23 cellular contexts compared by ENCODE assay signal in the genomic region with DNA sequence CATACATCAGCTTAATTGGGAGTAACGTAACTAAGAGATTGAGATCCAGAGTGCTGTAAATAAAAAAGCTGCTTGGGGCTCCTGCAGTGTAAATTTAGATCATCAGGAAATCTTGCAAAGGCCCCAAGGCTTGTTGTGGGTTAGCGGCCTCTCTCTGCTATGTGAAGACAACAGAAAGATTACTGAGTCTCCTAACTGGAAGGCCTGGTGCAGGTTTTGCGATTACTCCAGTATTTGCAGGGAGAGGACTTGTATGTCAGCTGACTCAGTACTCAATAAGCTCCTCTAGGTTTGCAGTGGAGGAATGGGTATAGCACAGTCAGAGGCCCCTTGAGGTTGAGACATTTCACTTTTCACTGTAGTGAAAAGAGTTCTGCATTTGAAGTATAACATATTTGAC.
DNase-seq lines count a peak whose midpoint lies in the region; ATAC-seq and TF ChIP-seq lines count a peak whose summit lies in the region.
"Had no signal": no experiment of that assay in that cellular context is flagged by ENCODE, and none has a peak within 500 bp of the region (broad histone marks: within the 10 kb centered on the region; RNA-seq: fewer than 3 reads in every experiment).

No MANE protein-coding gene starts in this region.

- peak overlapping the region; percentile 52 to 89 (median 85) for H3K27ac Mint-ChIP-seq in brain
- H3K27ac Mint-ChIP-seq: B cell; CD4-positive, CD25-positive, alpha-beta regulatory T cell had no signal

- no peaks in the 10 kb centered on the region for H3K27me3 ChIP-seq in HUES48 (ENCODE audit: control insufficient read depth, insufficient read depth, low read length)
- H3K27me3 ChIP-seq in mesendoderm (ENCODE audit: insufficient read depth, low read length, poor library complexity): no peaks in the 10 kb centered on the region
- no peaks in the 10 kb centered on the region for H3K27me3 ChIP-seq in foreskin keratinocyte
- no peaks in the 10 kb centered on the region for H3K27me3 ChIP-seq in brain microvascular endothelial cell (replicated peaks)
- H3K27me3 ChIP-seq: MG63, Peyer's patch, SJCRH30 had no signal

- H3K27ac ChIP-seq in HUES48 (ENCODE audit: low read depth, low read length): peak overlapping the region; percentile 25
- peak overlapping the region; percentile 45 for H3K27ac ChIP-seq in mesendoderm (ENCODE audit: low read depth, low read length)
- H3K27ac ChIP-seq in foreskin keratinocyte: no peak overlapping the region
- H3K27ac ChIP-seq in brain microvascular endothelial cell: no peak overlapping the region
- H3K27ac ChIP-seq: A549, Peyer's patch, SJCRH30 had no signal

- in situ Hi-C loops in brain microvascular endothelial cell (cut with HindIII; ENCODE audit: low pct_ligation_motif_present, low sequenced_read_pairs): no loop called here

- no peak overlapping the region for H3K4me2 ChIP-seq in mesendoderm (ENCODE audit: low read length)
- H3K4me2 ChIP-seq: A549 had no signal

- H2BK15ac ChIP-seq in mesendoderm (replicated peaks; ENCODE audit: low read depth): no peak overlapping the region

- no peak overlapping the region for H3K23ac ChIP-seq in mesendoderm (ENCODE audit: low read length)

- no peak overlapping the region for H2BK5ac ChIP-seq in mesendoderm (ENCODE audit: low read length)

- no CpG with 5 or more reads among the region's 3 CpGs for WGBS in mesendoderm (ENCODE audit: extremely low coverage, insufficient coverage, low lambda C conversion rate)

- peak overlapping the region; percentile 69 for H4K8ac ChIP-seq in mesendoderm (ENCODE audit: low read depth, low read length)

- peak overlapping the region; percentile 31 for H3K4ac ChIP-seq in mesendoderm (ENCODE audit: low read depth, low read length)

- peaks cover 4% of the 10 kb centered on the region for H3K27me3 Mint-ChIP-seq in brain
- H3K27me3 Mint-ChIP-seq: B cell; CD4-positive, CD25-positive, alpha-beta regulatory T cell had no signal

- peak overlapping the region; percentile 4 for H3K18ac ChIP-seq in mesendoderm (ENCODE audit: low read length)

- no peak overlapping the region for H3K56ac ChIP-seq in mesendoderm (ENCODE audit: low read length)

- no peak overlapping the region for H4K5ac ChIP-seq in mesendoderm (ENCODE audit: low read length)

- peak overlapping the region; percentile 85 for H2BK120ac ChIP-seq in mesendoderm (ENCODE audit: low read depth, low read length)

- H2AK5ac ChIP-seq in mesendoderm (ENCODE audit: low read length): no peak overlapping the region

- DNase-seq in COR-L47 (lab: John Stamatoyannopoulos, UW) (peak; percentile 17), mesendoderm (peak; percentile 46), foreskin keratinocyte (no peak), brain microvascular endothelial cell (no peak)
- DNase-seq in activated CD4-positive, alpha-beta T cell treated with anti-CD3 and anti-CD28 coated beads, Interleukin-2, amount 50 U/mL, for 1 hour: no peak
- DNase-seq: CD4-positive, CD25-positive, alpha-beta regulatory T cell; DMS 273 treated with DMSO at 0.1 percent for 48 hours; DMS79 treated with DMSO at 0.1 percent for 48 hours; GOT3; Karpas-422; MG63; NCI-H1417 treated with DMSO at 0.1 percent for 48 hours; NCI-H187 treated with DMSO at 0.1 percent for 48 hours; NCI-H2107; NCI-H510A treated with DMSO at 0.1 percent for 48 hours; Peyer's patch; SJCRH30 had no signal

- TF ChIP-seq CTCF in brain (conservative IDR thresholded peaks at IDR 0.05) (no peak), foreskin keratinocyte (conservative IDR thresholded peaks at IDR 0.05) (no peak), brain microvascular endothelial cell (IDR thresholded peaks at IDR 0.05; ENCODE audit: low read depth, low read length, missing control alignments) (no peak)

- ATAC-seq in GM21737 (IDR thresholded peaks at IDR 0.05; ENCODE audit: unreplicated experiment) (no peak), foreskin keratinocyte (no peak)
- ATAC-seq: A549, HCT116 had no signal

- H3K79me1 ChIP-seq in mesendoderm (ENCODE audit: low read length): no peaks in the 10 kb centered on the region

- H3K9me3 Mint-ChIP-seq in brain: peaks cover 0 to 4% (median 0%) of the 10 kb centered on the region in 5 experiments

- H3K4me3 ChIP-seq in HUES48 (ENCODE audit: low read depth, low read length) (no peak overlapping the region), mesendoderm (ENCODE audit: low read length) (no peak overlapping the region), brain microvascular endothelial cell (ENCODE audit: low read depth, low read length) (no peak overlapping the region)
- H3K4me3 ChIP-seq: A549, MG63, Peyer's patch, SJCRH30 had no signal

- H3K79me2 ChIP-seq in mesendoderm (ENCODE audit: control insufficient read depth, insufficient read depth, low read length): no peaks in the 10 kb centered on the region

- H3K4me1 ChIP-seq in HUES48 (ENCODE audit: control insufficient read depth, insufficient read depth, low read length) (peaks cover 25% of the 10 kb centered on the region), mesendoderm (ENCODE audit: control insufficient read depth, low read depth, low read length) (peaks cover 6% of the 10 kb centered on the region), foreskin keratinocyte (no peaks in the 10 kb centered on the region)
- H3K4me1 ChIP-seq: A549, Peyer's patch, SJCRH30 had no signal

- H3K36me3 Mint-ChIP-seq in brain: no peaks in the 10 kb centered on the region
- H3K36me3 Mint-ChIP-seq: CD4-positive, CD25-positive, alpha-beta regulatory T cell had no signal

- H3K4me1 Mint-ChIP-seq in brain: peaks cover 43% of the 10 kb centered on the region
- H3K4me1 Mint-ChIP-seq: B cell; CD4-positive, CD25-positive, alpha-beta regulatory T cell had no signal

- no peak overlapping the region for H3K9ac ChIP-seq in HUES48 (ENCODE audit: low read depth, low read length)
- no peak overlapping the region for H3K9ac ChIP-seq in mesendoderm (ENCODE audit: low read length)

- H3K4me3 Mint-ChIP-seq in brain: peak overlapping the region in 3 of 5 experiments; percentile 41 to 68 (median 48)
- H3K4me3 Mint-ChIP-seq: B cell; CD4-positive, CD25-positive, alpha-beta regulatory T cell had no signal

- H3K36me3 ChIP-seq in HUES48 (ENCODE audit: control insufficient read depth, insufficient read depth, low read length) (no peaks in the 10 kb centered on the region), mesendoderm (ENCODE audit: control insufficient read depth, insufficient read depth, low read length) (no peaks in the 10 kb centered on the region), brain microvascular endothelial cell (replicated peaks) (no peaks in the 10 kb centered on the region)
- H3K36me3 ChIP-seq: MG63, Peyer's patch, SJCRH30 had no signal

- H3K9me3 ChIP-seq in HUES48 (ENCODE audit: control insufficient read depth, insufficient read depth, low read length): no peaks in the 10 kb centered on the region
- H3K9me3 ChIP-seq: A549, MG63, Peyer's patch, SJCRH30 had no signal

Comparison
In these comparisons a context has a peak if more than half of its experiments do, and no peak if none do; other contexts are left out.
1. DNase-seq: peak in COR-L47 (single experiment) and mesendoderm (single experiment); none in foreskin keratinocyte (0 of 2), brain microvascular endothelial cell (single experiment) and activated CD4-positive, alpha-beta T cell treated with anti-CD3 and anti-CD28 coated beads, Interleukin-2, amount 50 U/mL, for 1 hour (single experiment).
2. H3K27ac ChIP-seq: peak in HUES48 (single experiment) and mesendoderm (single experiment); none in foreskin keratinocyte (single experiment) and brain microvascular endothelial cell (single experiment).